Comparison of ENCODE assay signal across 8 cellular contexts in genomic region chr1:216600730-216601426, GRCh38.
A peak's percentile ranks its signal among the peaks of the same experiment; 100 is the strongest.
DNase-seq lines count a peak whose midpoint lies in the region; ATAC-seq lines count a peak whose summit lies in the region.

No MANE protein-coding gene starts in this region.

- H2AFZ ChIP-seq in neuron (ENCODE audit: low read depth, low read length), result peak overlapping the region; percentile 85

- intact Hi-C loops in Right ventricle myocardium inferior (cut with DNase I), result no loop called here

- H3K9me3 ChIP-seq in neuron (ENCODE audit: low read length), result no peaks in the 10 kb centered on the region

- no peak overlapping the region for H3K4me3 Mint-ChIP-seq in activated naive CD8-positive, alpha-beta T cell treated with anti-CD3 and anti-CD28 coated beads, Interleukin-2, amount 50 U/mL, for 24 hours

- peak overlapping the region; percentile 87 for H3K4me3 ChIP-seq in neuron (ENCODE audit: low read length)

- H3K27ac Mint-ChIP-seq in activated naive CD8-positive, alpha-beta T cell treated with anti-CD3 and anti-CD28 coated beads, Interleukin-2, amount 50 U/mL, for 24 hours, result no peak overlapping the region

- ATAC-seq in GM18519 (IDR thresholded peaks at IDR 0.05; ENCODE audit: low FRiP score, unreplicated experiment), result peak; percentile 46
- ATAC-seq in HG02981 (IDR thresholded peaks at IDR 0.05; ENCODE audit: unreplicated experiment), result peak; percentile 81
- no peak for ATAC-seq in activated naive CD8-positive, alpha-beta T cell treated with anti-CD3 and anti-CD28 coated beads, Interleukin-2, amount 50 U/mL, for 24 hours
- peak; percentile 94 for ATAC-seq in Right ventricle myocardium inferior

- no peaks in the 10 kb centered on the region for H3K9me3 Mint-ChIP-seq in activated naive CD8-positive, alpha-beta T cell treated with anti-CD3 and anti-CD28 coated beads, Interleukin-2, amount 50 U/mL, for 24 hours

- peaks cover 6% of the 10 kb centered on the region for H3K4me1 ChIP-seq in neuron (ENCODE audit: insufficient read depth, low read length)

- no peaks in the 10 kb centered on the region for H3K27me3 ChIP-seq in neuron (ENCODE audit: insufficient read depth, low read length)

- DNase-seq in AG08396 (ENCODE audit: low spot score) (peak; percentile 91), NCI-H2081 treated with DMSO at 0.1 percent for 48 hours (lab: John Stamatoyannopoulos, UW) (peak; percentile 74), Right ventricle myocardium inferior (ENCODE audit: missing footprints) (peak; percentile 85), GM19240 (ENCODE audit: insufficient read length, low spot score) (no peak)
- peak; percentile 1 for DNase-seq in activated naive CD8-positive, alpha-beta T cell treated with anti-CD3 and anti-CD28 coated beads, Interleukin-2, amount 50 U/mL, for 24 hours

- H3K27me3 Mint-ChIP-seq in activated naive CD8-positive, alpha-beta T cell treated with anti-CD3 and anti-CD28 coated beads, Interleukin-2, amount 50 U/mL, for 24 hours, result peaks cover 17% of the 10 kb centered on the region

- no peaks in the 10 kb centered on the region for H3K36me3 Mint-ChIP-seq in activated naive CD8-positive, alpha-beta T cell treated with anti-CD3 and anti-CD28 coated beads, Interleukin-2, amount 50 U/mL, for 24 hours (ENCODE audit: low read depth)

- H3K36me3 ChIP-seq in neuron (ENCODE audit: insufficient read depth, low read length), result no peaks in the 10 kb centered on the region

- peaks cover 2% of the 10 kb centered on the region for H3K4me1 Mint-ChIP-seq in activated naive CD8-positive, alpha-beta T cell treated with anti-CD3 and anti-CD28 coated beads, Interleukin-2, amount 50 U/mL, for 24 hours
